Comparison of ENCODE assay signal across 2 cellular contexts in genomic region chr1:150256193-150256548, GRCh38.
TF ChIP-seq lines count a peak whose summit lies in the region.

No MANE protein-coding gene starts in this region.

TF ChIP-seq in A549, 52 proteins besides CTCF, POLR2A, EP300 and RAD21:
- TF ChIP-seq KDM5A (IDR thresholded peaks at IDR 0.05) (no peak), RFX5 (IDR thresholded peaks at IDR 0.05) (no peak), MYC (IDR thresholded peaks at IDR 0.05; ENCODE audit: borderline replicate concordance, low read length) (no peak), EHF (CRISPR knock-in tag; IDR thresholded peaks at IDR 0.05) (no peak), MAZ (IDR thresholded peaks at IDR 0.05; ENCODE audit: borderline replicate concordance, low read depth, low read length) (no peak), NFE2L2 (conservative IDR thresholded peaks at IDR 0.05; ENCODE audit: low read length) (no peak), SREBF2 (IDR thresholded peaks at IDR 0.05) (no peak), FOSB (CRISPR knock-in tag; IDR thresholded peaks at IDR 0.05) (no peak), ELK1 (IDR thresholded peaks at IDR 0.05; ENCODE audit: low read depth, low read length) (no peak), JUN (IDR thresholded peaks at IDR 0.05) (no peak), POLR2AphosphoS2 (conservative IDR thresholded peaks at IDR 0.05; ENCODE audit: low read length) (no peak), HOXB13 (CRISPR knock-in tag; IDR thresholded peaks at IDR 0.05; ENCODE audit: low read depth) (no peak)

TF ChIP-seq in HCT116, 20 proteins besides CTCF, POLR2A, EP300 and RAD21:
- TF ChIP-seq YY1 (IDR thresholded peaks at IDR 0.05; ENCODE audit: extremely low read depth, insufficient replicate concordance, low read depth, low read length) (no peak), ZFX (IDR thresholded peaks at IDR 0.05) (no peak), ZBTB33 (IDR thresholded peaks at IDR 0.05; ENCODE audit: extremely low read depth, insufficient replicate concordance, low read length) (no peak), EGR1 (IDR thresholded peaks at IDR 0.05; ENCODE audit: low read depth) (no peak), REST (IDR thresholded peaks at IDR 0.05; ENCODE audit: low read depth) (no peak), FOSL1 (IDR thresholded peaks at IDR 0.05; ENCODE audit: low read depth) (no peak), JUND (IDR thresholded peaks at IDR 0.05) (no peak), TCF7L2 (IDR thresholded peaks at IDR 0.05; ENCODE audit: borderline replicate concordance, extremely low read depth, insufficient read depth, insufficient read length) (no peak), ZNF274 (IDR thresholded peaks at IDR 0.05; ENCODE audit: low read depth, low read length) (no peak), EZH2 (IDR thresholded peaks at IDR 0.05) (no peak), EZH2phosphoT487 (IDR thresholded peaks at IDR 0.05; ENCODE audit: borderline replicate concordance) (no peak)
- TF ChIP-seq, protein P1, sequence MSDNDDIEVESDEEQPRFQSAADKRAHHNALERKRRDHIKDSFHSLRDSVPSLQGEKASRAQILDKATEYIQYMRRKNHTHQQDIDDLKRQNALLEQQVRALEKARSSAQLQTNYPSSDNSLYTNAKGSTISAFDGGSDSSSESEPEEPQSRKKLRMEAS (IDR thresholded peaks at IDR 0.05): no peak
